12 cellular contexts compared by ENCODE assay signal in the genomic region with DNA sequence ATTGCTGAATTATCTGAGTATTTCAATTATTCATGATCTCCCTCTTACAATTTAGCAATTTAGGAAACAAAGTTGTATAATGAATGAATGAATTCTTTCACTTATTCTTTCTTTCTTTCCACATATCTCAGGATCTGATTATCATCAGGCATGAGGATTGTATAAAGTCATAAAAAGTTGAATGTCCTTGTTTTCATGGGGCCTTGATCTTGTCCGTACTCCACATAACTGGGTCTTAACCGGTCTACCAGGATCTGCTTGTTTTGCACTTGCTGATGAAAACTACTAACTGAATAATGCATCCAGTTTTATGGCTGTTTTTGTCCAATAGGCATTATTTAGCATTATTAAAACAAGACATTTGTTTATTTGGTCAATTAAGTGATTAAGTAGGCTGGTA. TPM values are rescaled to one million over a fixed set of nuclear protein-coding genes. Genes with fewer than 3 reads are reported as not detected.
"Had no signal": no experiment of that assay in that cellular context is flagged by ENCODE, and none has a peak within 500 bp of the region (broad histone marks: within the 10 kb centered on the region; RNA-seq: fewer than 3 reads in every experiment).

No MANE protein-coding gene starts in this region.

- ATAC-seq: GM23338, HCT116 had no signal

- H3K4me3 ChIP-seq: GM23248, GM23338, HAP-1 had no signal

- H3K27ac ChIP-seq: GM23248 had no signal

- H3K36me3 ChIP-seq: HAP-1 had no signal

- FAIRE-seq: H1, H54 had no signal

- DNase-seq: GM23248, GOT3, H7, H9, HCEC 1CT, HFFc6 had no signal

- H3K9me3 ChIP-seq: HAP-1 had no signal

RNA-seq across cellular contexts. Expression of a gene that starts 12.6 kb away (rescaled TPM):
- total RNA-seq: GM23248, GM23338, H1, H4, H7, H9, HFFc6 had no signal
- polyA plus RNA-seq: GM23248, GM23338, H1 had no signal

RNA-seq across cellular contexts. Expression of a gene that starts 31.1 kb away (rescaled TPM):
- total RNA-seq: GM23248, GM23338, H1, H7, H9, HFFc6 had no signal
- polyA plus RNA-seq: GM23248, GM23338, H1 had no signal
